26 cellular contexts compared by ENCODE assay signal in the genomic region with DNA sequence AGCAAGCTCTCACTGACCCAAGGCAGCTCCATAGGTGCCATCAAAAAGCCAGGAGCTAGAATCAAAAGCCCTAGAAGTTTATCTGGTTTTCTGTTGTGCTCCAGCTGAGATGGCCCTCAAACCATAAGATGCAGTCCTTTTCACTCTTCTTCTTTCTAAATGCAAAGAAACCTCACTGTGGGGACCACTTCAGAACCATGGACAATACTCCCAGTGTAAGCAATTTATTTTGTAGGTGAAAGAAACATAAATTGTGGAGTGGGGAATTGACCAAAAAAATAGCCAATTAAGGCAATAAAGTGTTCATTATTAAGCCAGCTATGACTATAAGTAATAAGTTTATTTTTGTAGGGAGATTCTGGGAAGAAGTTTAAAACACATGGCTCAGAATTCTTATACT.
"Had no signal": no experiment of that assay in that cellular context is flagged by ENCODE, and none has a peak within 500 bp of the region (broad histone marks: within the 10 kb centered on the region; RNA-seq: fewer than 3 reads in every experiment).

No MANE protein-coding gene starts in this region.

- H3K4me3 Mint-ChIP-seq: activated CD4-positive, alpha-beta memory T cell treated with anti-CD3 and anti-CD28 coated beads for 36 hours; activated CD4-positive, alpha-beta T cell treated with anti-CD3 and anti-CD28 coated beads, Interleukin-2, amount 10 ng/mL, durations not matched to agents 7 days and 5 days; activated naive CD8-positive, alpha-beta T cell treated with anti-CD3 and anti-CD28 coated beads, Interleukin-2, amount 50 U/mL, for 24 hours; activated T-cell treated with anti-CD3 and anti-CD28 coated beads, Interleukin-2, amount 50 U/mL, for 4 hours had no signal

- DNase-seq: activated CD4-positive, alpha-beta memory T cell treated with anti-CD3 and anti-CD28 coated beads for 36 hours; activated CD4-positive, alpha-beta T cell treated with anti-CD3 and anti-CD28 coated beads, Interleukin-2, amount 10 ng/mL, durations not matched to agents 7 days and 5 days; activated CD4-positive, CD25-positive, alpha-beta regulatory T cell; activated CD8-positive, alpha-beta memory T cell treated with anti-CD3 and anti-CD28 coated beads for 24 hours; activated effector memory CD4-positive, alpha-beta T cell treated with anti-CD3 and anti-CD28 coated beads, Interleukin-2, amount 50 U/mL, for 16 hours; activated naive CD4-positive, alpha-beta T cell treated with Interleukin-2 at 50 U/mL for 16 hours; activated naive CD8-positive, alpha-beta T cell treated with anti-CD3 and anti-CD28 coated beads, Interleukin-2, amount 50 U/mL, for 24 hours; activated T-cell treated with anti-CD3 and anti-CD28 coated beads, Interleukin-2, amount 50 U/mL, for 4 hours; amygdala; cerebellar nuclear complex; KG1; NCI-H1048; NCI-H1417; NCI-H1694; NCI-H2029; NCI-H2107; NCI-H345; NCI-H510A; NCI-H526 treated with DMSO at 0.1 percent for 48 hours; NCI-H82; SHP77; T-helper 2 cell; T1000 had no signal

- H3K27ac Mint-ChIP-seq: activated CD4-positive, alpha-beta memory T cell treated with anti-CD3 and anti-CD28 coated beads for 36 hours; activated CD4-positive, alpha-beta T cell treated with anti-CD3 and anti-CD28 coated beads, Interleukin-2, amount 10 ng/mL, durations not matched to agents 7 days and 5 days; activated naive CD4-positive, alpha-beta T cell treated with anti-CD3 and anti-CD28 coated beads, Interleukin-2, amount 50 U/mL, for 72 hours; activated naive CD8-positive, alpha-beta T cell treated with anti-CD3 and anti-CD28 coated beads, Interleukin-2, amount 50 U/mL, for 24 hours had no signal

- H3K27me3 ChIP-seq: SJSA1 had no signal

- H3K27ac ChIP-seq: SJSA1, VCaP had no signal

- H3K36me3 ChIP-seq: SJSA1 had no signal

- H3K27me3 Mint-ChIP-seq: activated CD4-positive, alpha-beta memory T cell treated with anti-CD3 and anti-CD28 coated beads for 36 hours; activated CD4-positive, alpha-beta T cell treated with anti-CD3 and anti-CD28 coated beads, Interleukin-2, amount 10 ng/mL, durations not matched to agents 7 days and 5 days; activated naive CD8-positive, alpha-beta T cell treated with anti-CD3 and anti-CD28 coated beads, Interleukin-2, amount 50 U/mL, for 24 hours had no signal

- H3K4me3 ChIP-seq: SJSA1 had no signal

- H3K4me1 ChIP-seq: SJSA1 had no signal

- H3K36me3 Mint-ChIP-seq: activated CD4-positive, alpha-beta memory T cell treated with anti-CD3 and anti-CD28 coated beads for 36 hours had no signal

- H3K4me1 Mint-ChIP-seq: activated CD4-positive, alpha-beta T cell treated with anti-CD3 and anti-CD28 coated beads, Interleukin-2, amount 10 ng/mL, durations not matched to agents 7 days and 5 days; activated naive CD8-positive, alpha-beta T cell treated with anti-CD3 and anti-CD28 coated beads, Interleukin-2, amount 50 U/mL, for 24 hours had no signal

- H3K9me3 ChIP-seq: SJSA1 had no signal

- ATAC-seq: activated naive CD4-positive, alpha-beta T cell treated with anti-CD3 and anti-CD28 coated beads, Interleukin-2, amount 50 U/mL, for 72 hours; activated naive CD8-positive, alpha-beta T cell treated with anti-CD3 and anti-CD28 coated beads, Interleukin-2, amount 50 U/mL, for 24 hours; activated T-cell treated with anti-CD3 and anti-CD28 coated beads, Interleukin-2, amount 50 U/mL, for 4 hours had no signal
